Comparison of ENCODE assay signal across 1 cellular context in the genomic region with DNA sequence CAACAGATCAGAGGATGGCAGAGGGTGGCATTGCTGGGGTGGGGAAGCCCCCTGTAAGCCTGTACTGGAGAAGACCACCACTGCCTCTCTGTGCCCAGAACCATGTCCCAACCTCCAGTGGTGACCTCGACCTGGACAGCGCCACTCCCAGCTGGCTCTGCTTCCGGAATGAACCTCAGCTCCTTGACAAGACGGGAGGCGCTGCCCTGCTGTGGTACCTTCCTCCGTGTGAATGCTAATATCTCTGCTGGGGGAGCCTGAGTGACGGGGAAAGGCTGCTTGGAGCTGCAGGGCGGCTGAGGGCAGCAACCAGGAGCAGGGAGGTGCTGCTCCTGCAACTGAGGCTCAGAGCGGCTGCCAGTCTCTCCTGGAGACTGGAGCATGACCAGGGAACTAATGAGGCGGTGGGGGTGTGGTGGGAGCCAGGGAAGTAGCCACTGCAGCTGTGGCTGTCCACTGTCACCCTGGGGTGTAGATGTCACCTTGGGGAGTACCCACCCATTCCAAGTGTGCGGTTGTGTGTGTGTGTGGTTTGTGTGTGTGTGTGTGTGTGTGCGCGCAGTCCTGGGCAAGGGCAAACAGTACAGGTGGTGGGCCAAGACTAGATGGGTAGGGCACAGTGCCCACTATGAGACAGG.
TF ChIP-seq lines count a peak whose summit lies in the region.

No MANE protein-coding gene starts in this region.

TF ChIP-seq in neural cell, 6 proteins besides CTCF, POLR2A, EP300 and RAD21 (continued from another document):
- TF ChIP-seq, protein P1, sequence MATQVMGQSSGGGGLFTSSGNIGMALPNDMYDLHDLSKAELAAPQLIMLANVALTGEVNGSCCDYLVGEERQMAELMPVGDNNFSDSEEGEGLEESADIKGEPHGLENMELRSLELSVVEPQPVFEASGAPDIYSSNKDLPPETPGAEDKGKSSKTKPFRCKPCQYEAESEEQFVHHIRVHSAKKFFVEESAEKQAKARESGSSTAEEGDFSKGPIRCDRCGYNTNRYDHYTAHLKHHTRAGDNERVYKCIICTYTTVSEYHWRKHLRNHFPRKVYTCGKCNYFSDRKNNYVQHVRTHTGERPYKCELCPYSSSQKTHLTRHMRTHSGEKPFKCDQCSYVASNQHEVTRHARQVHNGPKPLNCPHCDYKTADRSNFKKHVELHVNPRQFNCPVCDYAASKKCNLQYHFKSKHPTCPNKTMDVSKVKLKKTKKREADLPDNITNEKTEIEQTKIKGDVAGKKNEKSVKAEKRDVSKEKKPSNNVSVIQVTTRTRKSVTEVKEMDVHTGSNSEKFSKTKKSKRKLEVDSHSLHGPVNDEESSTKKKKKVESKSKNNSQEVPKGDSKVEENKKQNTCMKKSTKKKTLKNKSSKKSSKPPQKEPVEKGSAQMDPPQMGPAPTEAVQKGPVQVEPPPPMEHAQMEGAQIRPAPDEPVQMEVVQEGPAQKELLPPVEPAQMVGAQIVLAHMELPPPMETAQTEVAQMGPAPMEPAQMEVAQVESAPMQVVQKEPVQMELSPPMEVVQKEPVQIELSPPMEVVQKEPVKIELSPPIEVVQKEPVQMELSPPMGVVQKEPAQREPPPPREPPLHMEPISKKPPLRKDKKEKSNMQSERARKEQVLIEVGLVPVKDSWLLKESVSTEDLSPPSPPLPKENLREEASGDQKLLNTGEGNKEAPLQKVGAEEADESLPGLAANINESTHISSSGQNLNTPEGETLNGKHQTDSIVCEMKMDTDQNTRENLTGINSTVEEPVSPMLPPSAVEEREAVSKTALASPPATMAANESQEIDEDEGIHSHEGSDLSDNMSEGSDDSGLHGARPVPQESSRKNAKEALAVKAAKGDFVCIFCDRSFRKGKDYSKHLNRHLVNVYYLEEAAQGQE (IDR thresholded peaks at IDR 0.05; ENCODE audit: borderline replicate concordance) = no peak
